8 cellular contexts compared by ENCODE assay signal in genomic region chr11:60951909-60952741, GRCh38. TPM values are rescaled to one million over a fixed set of nuclear protein-coding genes. Genes with fewer than 3 reads are reported as not detected.
A peak's percentile ranks its signal among the peaks of the same experiment; 100 is the strongest.
DNase-seq lines count a peak whose midpoint lies in the region; ATAC-seq, FAIRE-seq and TF ChIP-seq lines count a peak whose summit lies in the region.

Gene SLC15A3 (minus strand): TSS chr11:60952176. CDS start chr11:60951551, 625 bp downstream.

- POLR2A ChIA-PET in GM12878 (lab: Charles Lee): interaction anchor here (1.1 to 2.8 kb wide), 4 partner anchors 37 to 187 kb away, joined by 4 to 14 read pairs (median 10); partner anchors contain the start of gene TMEM109

- H2AFZ ChIP-seq in GM12878 (ENCODE audit: control insufficient read depth, low read depth, low read length): peak within 1 kb of the TSS; percentile 64

- CTCF ChIA-PET in GM12878 (lab: Yijun Ruan, JAX): interaction anchor here (1.5 to 2.0 kb wide), 2 partner anchors 16 to 90 kb away, joined by 3 to 5 read pairs; no protein-coding TSS in a partner anchor

- TF ChIP-seq EP300 in GM12878 (IDR thresholded peaks at IDR 0.05; ENCODE audit: borderline replicate concordance in 1 of 2, control insufficient read depth in 1 of 2, low read depth in 2 of 2, low read length in 2 of 2): 0 out of 4 replicates have a peak, but pooled peaks of 1 of the 2 experiments have one; percentile 23

- RAD21 ChIA-PET in GM12878 (lab: Charles Lee; ENCODE audit: unreplicated experiment): interaction anchor here (0.6 kb wide), 1 partner anchor 19 kb away, joined by 3 read pairs; no protein-coding TSS in a partner anchor

- SMC1A ChIA-PET in GM12878 (lab: Charles Lee; ENCODE audit: uncharacterized antibody, unreplicated experiment): interaction anchor here (0.6 to 7.6 kb wide), 4 partner anchors 38 to 208 kb away, joined by 3 to 76 read pairs (median 4); partner anchors contain the start of gene TMEM109

- H3K27ac ChIP-seq in GM12878 (ENCODE audit: control insufficient read depth, insufficient read depth): peak within 1 kb of the TSS; percentile 97
- peak within 1 kb of the TSS; percentile 50 to 84 for H3K27ac ChIP-seq in small intestine (ENCODE audit: low read depth in 1 of 2, low read length in 1 of 2)

- no peaks in the 10 kb centered on the region for H3K9me3 ChIP-seq in NT2/D1 (ENCODE audit: insufficient read depth, low read length)
- H3K9me3 ChIP-seq in GM12878 (replicated peaks; ENCODE audit: control insufficient read depth, insufficient read depth, low read length): no peaks in the 10 kb centered on the region
- H3K9me3 ChIP-seq in small intestine (ENCODE audit: control insufficient read depth, low read depth): no peaks in the 10 kb centered on the region

- no peak for TF ChIP-seq CTCF in GM12878 (IDR thresholded peaks at IDR 0.05 in 2 of 3, conservative IDR thresholded peaks at IDR 0.05 in 1 of 3; ENCODE audit: control insufficient read depth in 2 of 3, extremely low read depth in 1 of 3, insufficient read depth in 1 of 3, low read depth in 3 of 3, low read length in 3 of 3)

- ATAC-seq in GM18508 (IDR thresholded peaks at IDR 0.05; ENCODE audit: insufficient read depth, unreplicated experiment): peak; percentile 39
- peak; percentile 66 for ATAC-seq in HG02610 (IDR thresholded peaks at IDR 0.05; ENCODE audit: unreplicated experiment)
- peak; percentile 88 for ATAC-seq in GM12878

- no peak for DNase-seq in NT2/D1 (ENCODE audit: low read depth, low spot score)
- peak; percentile 61 for DNase-seq in GM12878 (ENCODE audit: low read depth, low spot score)
- DNase-seq in iPS-NIHi11 (ENCODE audit: low spot score): peak; percentile 42
- DNase-seq in small intestine: peak; percentile 69
- DNase-seq in DMS79 (lab: John Stamatoyannopoulos, UW): no peak
- DNase-seq in DMS 273 (lab: John Stamatoyannopoulos, UW; ENCODE audit: unreplicated experiment): no peak

- peak; percentile 90 for FAIRE-seq in GM12878 (lab: Jason Lieb, UNC)
- no peak for FAIRE-seq in small intestine (lab: Jason Lieb, UNC)

- 2% methylated on average over 19 of the region's 22 CpGs for WGBS in GM12878 (ENCODE audit: insufficient coverage, insufficient replicate concordance, low lambda C conversion rate, missing lambda C conversion rate)
- 8 to 14% (median 9%) methylated on average over 22 of the region's 22 CpGs for WGBS in small intestine, 3 donors

- H3K9ac ChIP-seq in NT2/D1 (ENCODE audit: insufficient read length, low read depth): peak within 1 kb of the TSS; percentile 79
- peak within 1 kb of the TSS; percentile 90 for H3K9ac ChIP-seq in GM12878 (ENCODE audit: control insufficient read depth, insufficient read depth, low read length)

- TF ChIP-seq POLR2A in GM12878 (IDR thresholded peaks at IDR 0.05; ENCODE audit: low read depth, low read length): peak; percentile 85

- H4K20me1 ChIP-seq in GM12878 (ENCODE audit: control insufficient read depth, insufficient read depth): no peaks in the 10 kb centered on the region; the same call in 1 of the 2 replicates

- no peak for TF ChIP-seq RAD21 in GM12878 (IDR thresholded peaks at IDR 0.05; ENCODE audit: insufficient read depth, low read depth, low read length)

- in situ Hi-C loops in GM12878 (cut with MboI): no loop called here

- H3K27me3 ChIP-seq in NT2/D1 (ENCODE audit: insufficient read depth, insufficient read length) (peaks cover 15% of the 10 kb centered on the region), GM12878 (replicated peaks in 1 of 2; ENCODE audit: control insufficient read depth in 2 of 2, insufficient read depth in 2 of 2, low read length in 1 of 2) (no peaks in the 10 kb centered on the region), small intestine (ENCODE audit: control insufficient read depth in 2 of 2, insufficient read depth in 2 of 2, low read length in 2 of 2) (no peaks in the 10 kb centered on the region)

- H3K36me3 ChIP-seq in NT2/D1 (ENCODE audit: insufficient read depth, insufficient read length, low read length): no peaks in the 10 kb centered on the region
- no peaks in the 10 kb centered on the region; a peak in 1 of 4 replicates for H3K36me3 ChIP-seq in GM12878 (ENCODE audit: control insufficient read depth in 2 of 2, insufficient read depth in 2 of 2, low read length in 1 of 2)
- no peaks in the 10 kb centered on the region for H3K36me3 ChIP-seq in small intestine (ENCODE audit: control insufficient read depth in 2 of 2, insufficient read depth in 2 of 2, low read length in 2 of 2)

- BruUV-seq in GM12878 (replicated peaks; lab: Mats Ljungman, UMichigan): no TSS peak

- H3K4me1 ChIP-seq in NT2/D1 (ENCODE audit: insufficient read depth, insufficient read length) (peaks cover 13% of the 10 kb centered on the region), GM12878 (ENCODE audit: control insufficient read depth, insufficient read depth, low read length) (peaks cover 28% of the 10 kb centered on the region), small intestine (ENCODE audit: control insufficient read depth in 2 of 2, insufficient read depth in 1 of 2, low read depth in 1 of 2, low read length in 1 of 2) (peaks cover 0 to 3% of the 10 kb centered on the region in 2 donors)

- H3K4me3 ChIP-seq in NT2/D1 (ENCODE audit: insufficient read length, low read depth) (peak within 1 kb of the TSS; percentile 65), GM12878 (peak within 1 kb of the TSS; percentile 94), small intestine (ENCODE audit: low read depth in 1 of 2, low read length in 2 of 2) (peak within 1 kb of the TSS; percentile 30 to 31)

- intact Hi-C loops in GM12878 (cut with micrococcal nuclease; ENCODE audit: unreplicated experiment): loop anchor here (1.0 to 10.0 kb wide), 3 partner anchors 37 to 109 kb away; partner anchors contain the start of genes CCDC86 and TMEM109

- peaks cover 47% of the 10 kb centered on the region for H3K79me2 ChIP-seq in GM12878 (ENCODE audit: control insufficient read depth, insufficient read depth, low read length)

- H3K4me2 ChIP-seq in GM12878 (ENCODE audit: control insufficient read depth, insufficient read depth): peak within 1 kb of the TSS; percentile 98

TF ChIP-seq in GM12878, 131 proteins besides CTCF, POLR2A, EP300 and RAD21 (continues in another document):
- TF ChIP-seq NRF1 (conservative IDR thresholded peaks at IDR 0.05; ENCODE audit: low read depth, low read length) (no peak), NR2C2 (IDR thresholded peaks at IDR 0.05; ENCODE audit: borderline replicate concordance, control insufficient read depth, insufficient read length, low read depth) (no peak), SIN3A (IDR thresholded peaks at IDR 0.05; ENCODE audit: low read depth, low read length) (no peak), SRF (IDR thresholded peaks at IDR 0.05; ENCODE audit: low read depth in 2 of 2, low read length in 2 of 2) (0 out of 4 replicates have a peak, but pooled peaks of 1 of the 2 experiments have one; percentile 35), ASH2L (IDR thresholded peaks at IDR 0.05; ENCODE audit: borderline replicate concordance, low read depth) (0 out of 2 replicates have a peak, but pooled peaks have one; percentile 43), HDAC2 (IDR thresholded peaks at IDR 0.05) (no peak), IRF4 (IDR thresholded peaks at IDR 0.05; ENCODE audit: low read depth, low read length) (peak; percentile 57), TARDBP (IDR thresholded peaks at IDR 0.05; ENCODE audit: borderline replicate concordance) (no peak), MXI1 (IDR thresholded peaks at IDR 0.05; ENCODE audit: low read depth, low read length) (peak; percentile 90), SMAD1 (IDR thresholded peaks at IDR 0.05; ENCODE audit: low read depth, partially characterized antibody) (peak; percentile 46), MTA2 (IDR thresholded peaks at IDR 0.05; ENCODE audit: low read depth) (peak; percentile 61), PKNOX1 (IDR thresholded peaks at IDR 0.05) (peak; percentile 93), DPF2 (IDR thresholded peaks at IDR 0.05) (peak; percentile 73; the same call in 1 of the 2 replicates), NR2F1 (conservative IDR thresholded peaks at IDR 0.05) (peak; percentile 91), FOXK2 (IDR thresholded peaks at IDR 0.05) (no peak), MEF2B (IDR thresholded peaks at IDR 0.05; ENCODE audit: partially characterized antibody, poor library complexity, severe bottlenecking) (peak; percentile 44), NBN (IDR thresholded peaks at IDR 0.05) (peak; percentile 95), EED (IDR thresholded peaks at IDR 0.05; ENCODE audit: low read depth) (peak; percentile 94), CHD2 (IDR thresholded peaks at IDR 0.05; ENCODE audit: borderline replicate concordance, low read depth, low read length) (no peak), RBBP5 (conservative IDR thresholded peaks at IDR 0.05) (no peak), NFXL1 (IDR thresholded peaks at IDR 0.05; ENCODE audit: borderline replicate concordance) (no peak)

RNA-seq across cellular contexts. Expression of gene SLC15A3, which starts in this region (rescaled TPM):
- 203 and 205 TPM in 2 replicates for total RNA-seq in GM12878 (2013; cell fraction: nucleolus; rRNA removed)
- total RNA-seq in GM12878 (2014; rRNA removed) (71.3 and 83.5 TPM in 2 replicates), GM12878 (2014; rRNA removed; fragmentation: Illumina TruSeq; extraction: Trizol) (51.5 and 56.3 TPM in 2 replicates), GM12878 (2021) (93.3 and 102 TPM in 2 replicates)
- polyA plus RNA-seq in GM12878 (2011; ENCODE audit: low read depth): 36.2 TPM
- polyA plus RNA-seq in GM12878 (2011; rRNA removed) (18.2 and 44.9 TPM in 2 replicates), GM12878 (2014; fragmentation: Illumina TruSeq; extraction: Trizol) (11.7 and 54.8 TPM in 2 replicates), GM12878 (2014; fragmentation: Nextera tagmentation; extraction: Ambion mirVana) (10 to 100 TPM; 17.7 to 55.4 TPM), GM12878 (2014; rRNA removed) (71.9 and 83.8 TPM in 2 replicates), GM12878 (2016; fragmentation: Nextera tagmentation; extraction: Ambion mirVana) (10 to 100 TPM; 53.4 to 57.7 TPM), small intestine (10 to 100 TPM in 2 of 3 donors, 1 to 10 TPM in 1; 4.5 to 26.0 (median 11.1) TPM)
- 55.8 and 65.2 TPM in 2 replicates for polyA plus RNA-seq in GM12878 (2011; cell fraction: cytosol; rRNA removed)
- polyA plus RNA-seq in GM12878 (2011; cell fraction: nucleus; rRNA removed): 80.5 and 92.2 TPM in 2 replicates
- polyA plus RNA-seq in GM12878 (2012): 90.2 and 104 TPM in 2 replicates
- polyA minus RNA-seq in GM12878 (2011; rRNA and poly(A)+ RNA removed): 99.9 and 126 TPM in 2 replicates
- polyA minus RNA-seq in GM12878 (2011; cell fraction: cytosol; rRNA and poly(A)+ RNA removed): 50.8 and 65.5 TPM in 2 replicates
- polyA minus RNA-seq in GM12878 (2011; cell fraction: nucleus; rRNA and poly(A)+ RNA removed): 57.2 and 89.6 TPM in 2 replicates

Comparison
In these comparisons a context has a peak if more than half of its experiments do, and no peak if none do; other contexts are left out.
1. DNase-seq: peak in GM12878 (single experiment), iPS-NIHi11 (single experiment) and small intestine (single experiment); none in NT2/D1 (single experiment), DMS79 (single experiment) and DMS 273 (single experiment).
2. H3K4me3 ChIP-seq: peak in every context shown above with its lines; median percentile 94 in GM12878; 65 in NT2/D1; 30 in small intestine.
3. Peak in every context shown above with its lines, with median percentiles within 50 percentile points of each other: ATAC-seq.